In genomic region chr10:49609283-49610014, GRCh38 we compare ENCODE assay signal across 13 cellular contexts. TPM values are rescaled to one million over a fixed set of nuclear protein-coding genes. Genes with fewer than 3 reads are reported as not detected.
DNase-seq lines count a peak whose midpoint lies in the region; FAIRE-seq and TF ChIP-seq lines count a peak whose summit lies in the region.
"Had no signal": no experiment of that assay in that cellular context is flagged by ENCODE, and none has a peak within 500 bp of the region (broad histone marks: within the 10 kb centered on the region; RNA-seq: fewer than 3 reads in every experiment).

No MANE protein-coding gene starts in this region.

- H3K36me3 ChIP-seq in NT2/D1 (ENCODE audit: insufficient read depth, insufficient read length, low read length) (no peaks in the 10 kb centered on the region), spleen (no peaks in the 10 kb centered on the region)

- DNase-seq in NCI-H1105 treated with DMSO at 0.1 percent for 48 hours (lab: John Stamatoyannopoulos, UW) (peak; percentile 26), NCI-H1105 (lab: John Stamatoyannopoulos, UW) (no peak), NT2/D1 (ENCODE audit: low read depth, low spot score) (no peak), spleen (peak; percentile 49), GM12891 (ENCODE audit: insufficient read length, low spot score) (no peak), NCI-H2196 treated with DMSO at 0.1 percent for 48 hours (lab: John Stamatoyannopoulos, UW; ENCODE audit: unreplicated experiment) (no peak)
- no peak for DNase-seq in activated CD8-positive, alpha-beta memory T cell treated with anti-CD3 and anti-CD28 coated beads for 24 hours
- DNase-seq: stimulated activated naive CD4-positive, alpha-beta T cell had no signal

- intact Hi-C loops in spleen (cut with DNase I; ENCODE audit: low total_unique reads), result no loop called here

- no peak for TF ChIP-seq CTCF in spleen (IDR thresholded peaks at IDR 0.05 in 8 of 11, conservative IDR thresholded peaks at IDR 0.05 in 3 of 11)

- H3K27me3 ChIP-seq in NT2/D1 (ENCODE audit: insufficient read depth, insufficient read length), result peaks cover 95% of the 10 kb centered on the region
- H3K27me3 ChIP-seq in spleen (replicated peaks in 1 of 7), result peaks cover under 1 to 98% (median 74%) of the 10 kb centered on the region in 7 donors

- no peak for FAIRE-seq in GM12891 (lab: Jason Lieb, UNC)
- FAIRE-seq: A204.1, bronchial epithelial cell had no signal

- H3K9me3 ChIP-seq in NT2/D1 (ENCODE audit: insufficient read depth, low read length) (no peaks in the 10 kb centered on the region), iPS-18c (ENCODE audit: control insufficient read depth, insufficient read depth, low read length) (peaks cover 4% of the 10 kb centered on the region), spleen (peaks cover 0 to 18% (median 0%) of the 10 kb centered on the region in 8 donors)

- 2 to 9% (median 4%) methylated on average over 22 to 53 of the region's 53 CpGs for WGBS in spleen, 5 donors

- H3K4me3 ChIP-seq in NT2/D1 (ENCODE audit: insufficient read length, low read depth) (peak overlapping the region; percentile 33), iPS-18c (ENCODE audit: insufficient read depth, low read depth, low read length) (peak overlapping the region; percentile 55), spleen (peak overlapping the region in 3 of 8 donors; percentile 1 to 24 (median 7))

- H3K9ac ChIP-seq in NT2/D1 (ENCODE audit: insufficient read length, low read depth), result no peak overlapping the region

- peaks cover 16% of the 10 kb centered on the region for H3K4me1 ChIP-seq in NT2/D1 (ENCODE audit: insufficient read depth, insufficient read length)
- peaks cover 0 to 45% (median 23%) of the 10 kb centered on the region in 6 donors for H3K4me1 ChIP-seq in spleen

- TF ChIP-seq POLR2A in spleen (IDR thresholded peaks at IDR 0.05) (no peak), GM12891 (IDR thresholded peaks at IDR 0.05; ENCODE audit: low read depth, low read length) (no peak)

- no peak overlapping the region for H3K27ac ChIP-seq in spleen

TF ChIP-seq in GM12891, 5 proteins besides CTCF, POLR2A, EP300 and RAD21:
- no peak for TF ChIP-seq TAF1 (IDR thresholded peaks at IDR 0.05; ENCODE audit: low read depth, low read length)
- no peak for TF ChIP-seq SPI1 (IDR thresholded peaks at IDR 0.05; ENCODE audit: low read depth, low read length)
- TF ChIP-seq PAX5 (IDR thresholded peaks at IDR 0.05; ENCODE audit: insufficient read depth, low read length, severe bottlenecking), result no peak
- TF ChIP-seq POU2F2 (IDR thresholded peaks at IDR 0.05; ENCODE audit: low read depth, low read length), result no peak

RNA-seq across cellular contexts. Expression of gene SLC18A3, which starts 0.7 kb away (rescaled TPM):
- not detected for total RNA-seq in spleen
- polyA plus RNA-seq in spleen, result not detected
- not detected for polyA plus RNA-seq in GM12891 (2012; ENCODE audit: low read depth, missing spikeins)
- total RNA-seq: bronchial epithelial cell, RPMI7951 had no signal
- polyA plus RNA-seq: esophagus had no signal

RNA-seq across cellular contexts. Expression of gene CHAT, which starts 4.4 kb away (rescaled TPM):
- total RNA-seq in spleen, result not detected
- not detected for polyA plus RNA-seq in spleen
- not detected for polyA plus RNA-seq in GM12891 (2012; ENCODE audit: low read depth, missing spikeins)
- total RNA-seq: bronchial epithelial cell, RPMI7951 had no signal
- polyA plus RNA-seq: esophagus had no signal

Comparison
In these comparisons a context has a peak if more than half of its experiments do, and no peak if none do; other contexts are left out.
1. DNase-seq: peak in NCI-H1105 treated with DMSO at 0.1 percent for 48 hours (single experiment) and spleen (single experiment); none in NCI-H1105 (single experiment), NT2/D1 (single experiment), GM12891 (single experiment), NCI-H2196 treated with DMSO at 0.1 percent for 48 hours (single experiment) and activated CD8-positive, alpha-beta memory T cell treated with anti-CD3 and anti-CD28 coated beads for 24 hours (single experiment).